9 cellular contexts compared by ENCODE assay signal in genomic region chr1:71521655-71522264, GRCh38.
A peak's percentile ranks its signal among the peaks of the same experiment; 100 is the strongest.
DNase-seq lines count a peak whose midpoint lies in the region; ATAC-seq and TF ChIP-seq lines count a peak whose summit lies in the region.
"Had no signal": no experiment of that assay in that cellular context is flagged by ENCODE, and none has a peak within 500 bp of the region (broad histone marks: within the 10 kb centered on the region; RNA-seq: fewer than 3 reads in every experiment).

No MANE protein-coding gene starts in this region.

- ATAC-seq in GM18870 (IDR thresholded peaks at IDR 0.05; ENCODE audit: unreplicated experiment), result no peak
- ATAC-seq in GM19452 (IDR thresholded peaks at IDR 0.05; ENCODE audit: unreplicated experiment), result no peak

- H3K36me3 Mint-ChIP-seq in progenitor cell of endocrine pancreas (ENCODE audit: insufficient read depth), result no peaks in the 10 kb centered on the region

- H3K27ac Mint-ChIP-seq in progenitor cell of endocrine pancreas, result no peak overlapping the region

- H3K4me1 Mint-ChIP-seq in progenitor cell of endocrine pancreas (ENCODE audit: low read depth), result no peaks in the 10 kb centered on the region

- H3K27ac ChIP-seq in SK-N-MC, result no peak overlapping the region

- DNase-seq in NCI-H510A treated with DMSO at 0.1 percent for 48 hours (lab: John Stamatoyannopoulos, UW), result peak; percentile 44
- DNase-seq in NCI-H510A (lab: John Stamatoyannopoulos, UW), result no peak
- DNase-seq in Jurkat, Clone E6-1 (ENCODE audit: low read depth, low spot score), result peak; percentile 27
- peak; percentile 53 for DNase-seq in SK-N-MC (ENCODE audit: low read depth, low spot score)
- peak; percentile 20 to 61 for DNase-seq in foreskin fibroblast
- no peak for DNase-seq in progenitor cell of endocrine pancreas (ENCODE audit: low spot score, unreplicated experiment)

- no peaks in the 10 kb centered on the region for H3K36me3 ChIP-seq in SK-N-MC (ENCODE audit: insufficient read depth, low read length)

- no peaks in the 10 kb centered on the region for H3K9me3 Mint-ChIP-seq in progenitor cell of endocrine pancreas (ENCODE audit: low read depth)

- TF ChIP-seq CTCF in foreskin fibroblast (IDR thresholded peaks at IDR 0.05; ENCODE audit: low read depth, low read length), result peak; percentile 83
- TF ChIP-seq CTCF in progenitor cell of endocrine pancreas (IDR thresholded peaks at IDR 0.05; ENCODE audit: unreplicated experiment), result peak; percentile 70

- H3K4me3 ChIP-seq in Jurkat, Clone E6-1 (ENCODE audit: low read length), result no peak overlapping the region
- H3K4me3 ChIP-seq in SK-N-MC (no peak overlapping the region), foreskin fibroblast (ENCODE audit: low read depth in 1 of 2, low read length in 2 of 2) (no peak overlapping the region)

- no peak overlapping the region for H3K9ac ChIP-seq in SK-N-MC (ENCODE audit: insufficient read length)

- peaks cover 6% of the 10 kb centered on the region for H3K27me3 Mint-ChIP-seq in progenitor cell of endocrine pancreas

- no peaks in the 10 kb centered on the region for H3K9me3 ChIP-seq in SK-N-MC (ENCODE audit: low read depth, low read length)
- H3K9me3 ChIP-seq: Caco-2 had no signal

- H3K4me3 Mint-ChIP-seq in progenitor cell of endocrine pancreas (ENCODE audit: low read depth), result no peak overlapping the region

Comparison
In these comparisons a context has a peak if more than half of its experiments do, and no peak if none do; other contexts are left out.
1. DNase-seq: peak in NCI-H510A treated with DMSO at 0.1 percent for 48 hours (single experiment), Jurkat, Clone E6-1 (single experiment), SK-N-MC (single experiment) and foreskin fibroblast (2 of 2); none in NCI-H510A (single experiment) and progenitor cell of endocrine pancreas (single experiment).